In the genomic region with DNA sequence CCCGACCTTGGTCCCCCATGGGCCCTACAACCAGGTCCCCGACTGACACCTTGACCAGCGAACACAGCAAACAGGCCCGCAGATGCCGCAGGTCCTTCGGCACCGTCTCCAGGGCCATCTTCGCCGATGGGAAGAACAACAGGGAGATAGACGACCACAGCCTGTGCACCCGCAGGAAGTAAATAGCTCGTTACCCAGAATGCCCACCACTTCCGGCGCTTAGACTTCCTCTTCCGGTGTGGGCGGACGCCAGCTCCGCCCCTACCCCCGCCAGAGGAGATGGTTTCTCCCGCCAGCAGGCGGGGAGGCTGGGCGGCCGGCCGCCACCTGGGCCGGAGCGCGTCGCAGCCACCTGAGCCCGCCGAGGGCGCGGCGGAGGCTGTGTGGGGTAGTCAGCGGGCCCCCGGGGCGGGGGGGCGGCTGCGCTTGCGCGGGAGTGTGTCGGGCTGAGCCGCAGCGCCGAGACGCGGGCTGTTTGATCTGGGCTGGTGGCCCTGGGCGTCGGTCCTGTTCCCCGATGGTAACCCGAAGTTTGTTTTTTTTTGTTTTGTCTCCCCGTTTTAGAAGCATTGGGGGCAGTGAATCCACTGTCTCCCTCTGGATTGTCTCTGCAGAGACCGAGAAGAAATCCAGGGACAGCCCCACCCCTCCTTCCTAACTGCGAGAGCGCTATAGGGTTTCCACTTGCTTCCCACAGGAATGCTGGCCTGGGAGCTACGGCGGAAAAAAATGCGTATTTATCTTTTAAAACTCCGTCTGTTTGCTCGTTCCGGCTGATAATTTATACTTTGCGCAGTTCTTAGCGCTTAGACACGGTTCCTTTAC, we compare ENCODE assay signal across 8 cellular contexts. TPM values are rescaled to one million over a fixed set of nuclear protein-coding genes. Genes with fewer than 3 reads are reported as not detected.
DNase-seq lines count a peak whose midpoint lies in the region; ATAC-seq and TF ChIP-seq lines count a peak whose summit lies in the region.

A gene (minus strand): TSS at position 184 of the 825 bp plus-strand sequence. CDS start 66 bp downstream, at position 118.

- intact Hi-C loops in adrenal gland (cut with DNase I) (loop anchor here in 1 of 2 donors (5.0 kb wide), 1 partner anchor 45 kb away; no protein-coding TSS in a partner anchor), cardiac septum (cut with DNase I) (loop anchor here (2.0 to 5.0 kb wide), 3 partner anchors 65 to 165 kb away; a partner anchor contains a TSS)

- peaks cover 12% of the 10 kb centered on the region for H3K4me1 Mint-ChIP-seq in type B pancreatic cell (ENCODE audit: unreplicated experiment)

- no peaks in the 10 kb centered on the region for H3K9me3 Mint-ChIP-seq in type B pancreatic cell

- peak within 1 kb of the TSS; percentile 100 for H3K4me3 Mint-ChIP-seq in type B pancreatic cell

- H3K4me1 ChIP-seq in adrenal gland (replicated peaks in 1 of 2), result peaks cover 7 to 16% of the 10 kb centered on the region in 2 donors

- peak within 1 kb of the TSS; percentile 80 to 93 (median 89) for H3K27ac ChIP-seq in adrenal gland

- peak; percentile 85 to 88 for TF ChIP-seq POLR2A in adrenal gland (IDR thresholded peaks at IDR 0.05)

- peaks cover 22% of the 10 kb centered on the region for H3K36me3 Mint-ChIP-seq in type B pancreatic cell

- peaks cover 0 to 34% of the 10 kb centered on the region in 2 donors for H3K36me3 ChIP-seq in adrenal gland (replicated peaks in 1 of 2)

- TF ChIP-seq CTCF in GM13977 (IDR thresholded peaks at IDR 0.05; ENCODE audit: extremely low read depth, insufficient read depth, missing control alignments) (no peak), adrenal gland (IDR thresholded peaks at IDR 0.05) (peak in 3 of 6 experiments; percentile 18 to 41 (median 18)), type B pancreatic cell (conservative IDR thresholded peaks at IDR 0.05) (no peak)

- peak; percentile 87 for ATAC-seq in HG02840 (IDR thresholded peaks at IDR 0.05; ENCODE audit: low FRiP score, unreplicated experiment)

- H3K27ac Mint-ChIP-seq in type B pancreatic cell, result peak within 1 kb of the TSS; percentile 97

- in situ Hi-C loops in GM13977 (cut with MboI; ENCODE audit: low pct_unique_long_range_greater_than_20kb, low sequenced_read_pairs, unreplicated experiment), result no loop called here

- DNase-seq in GM13977 (ENCODE audit: low spot score) (peak; percentile 93), NCI-H1417 treated with DMSO at 0.1 percent for 48 hours (lab: John Stamatoyannopoulos, UW) (peak; percentile 81), T follicular helper cell (ENCODE audit: low read depth) (peak; percentile 84), adrenal gland (peak; percentile 89 to 94 (median 92)), cardiac septum (ENCODE audit: low spot score) (peak; percentile 95), pons (ENCODE audit: low spot score) (peak; percentile 87), type B pancreatic cell (ENCODE audit: extremely low spot score, unreplicated experiment) (peak; percentile 89)

- no peaks in the 10 kb centered on the region for H3K9me3 ChIP-seq in adrenal gland (replicated peaks in 1 of 3)

- WGBS in adrenal gland, 4 donors, result 0 to 1% (median 0%) methylated on average over 33 to 63 of the region's 63 CpGs

- H3K4me3 ChIP-seq in adrenal gland, result peak within 1 kb of the TSS; percentile 42 to 85 (median 72)

- H3K27me3 Mint-ChIP-seq in type B pancreatic cell, result no peaks in the 10 kb centered on the region

- H3K27me3 ChIP-seq in adrenal gland, result no peaks in the 10 kb centered on the region

RNA-seq across cellular contexts. Expression of the gene that starts here (rescaled TPM):
- total RNA-seq in adrenal gland, result 100 to 1,000 TPM in 2 of 8 donors, 10 to 100 TPM in 6; 65.5 to 118 (median 90.3) TPM
- 100 to 1,000 TPM in 1 of 3 donors, 10 to 100 TPM in 2; 58.6 to 178 (median 60.8) TPM for polyA plus RNA-seq in adrenal gland
- 49.4 TPM for total RNA-seq in cardiac septum
- total RNA-seq in type B pancreatic cell (ENCODE audit: low replicate concordance), result 75.7 and 82.9 TPM in 2 replicates

Comparison
In these comparisons a context has a peak if more than half of its experiments do, and no peak if none do; other contexts are left out.
1. Peak in every context shown above with its lines: DNase-seq, ATAC-seq, H3K4me3 ChIP-seq and H3K27ac ChIP-seq.